Comparison of ENCODE assay signal across 8 cellular contexts in the genomic region with DNA sequence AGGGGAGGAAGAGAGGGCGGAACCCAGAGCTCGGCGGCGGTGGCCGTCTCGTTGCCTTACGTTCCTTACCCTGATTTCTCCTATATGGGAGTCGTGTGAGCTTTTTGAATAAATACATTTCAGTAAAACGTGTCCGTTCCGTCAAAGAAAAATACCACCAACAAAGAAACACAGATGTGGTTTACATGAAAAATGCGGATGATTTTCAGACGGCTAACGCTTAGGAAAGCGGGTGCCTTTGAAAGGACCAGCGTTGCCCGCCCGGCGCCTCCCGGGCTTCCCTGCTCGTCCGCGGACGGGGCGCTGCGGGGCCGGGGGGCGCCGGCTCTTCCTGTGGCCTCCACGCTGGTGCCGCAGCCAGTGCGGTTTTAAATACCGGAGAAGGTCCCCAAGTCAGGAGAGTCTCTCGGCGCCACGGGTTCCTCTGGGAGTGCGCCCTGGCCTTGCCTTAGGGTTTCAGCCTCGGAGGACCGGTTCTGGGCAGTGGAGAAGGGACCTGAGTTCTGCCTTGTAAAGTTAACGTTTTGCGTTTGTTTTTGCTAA. TPM values are rescaled to one million over a fixed set of nuclear protein-coding genes. Genes with fewer than 3 reads are reported as not detected.
DNase-seq lines count a peak whose midpoint lies in the region; ATAC-seq, FAIRE-seq and TF ChIP-seq lines count a peak whose summit lies in the region.

No MANE protein-coding gene starts in this region.

- H2AFZ ChIP-seq in OCI-LY3 (ENCODE audit: low read depth, low read length) (peak overlapping the region; percentile 7; the same call in 1 of the 2 replicates), osteoblast (ENCODE audit: low read length) (peak overlapping the region; percentile 76)

- H3K4me2 ChIP-seq in OCI-LY3 (ENCODE audit: low read length), result peak overlapping the region; percentile 80
- peak overlapping the region; percentile 94 for H3K4me2 ChIP-seq in osteoblast (ENCODE audit: insufficient read depth, low read length)

- intact Hi-C loops in Right ventricle myocardium inferior (cut with DNase I) (no loop called here), cardiac septum (cut with DNase I) (loop anchor here (2.0 kb wide), 1 partner anchor 33 kb away; the partner anchor contains the start of gene CHAMP1)
- intact Hi-C loops in activated T-helper 1 cell treated with anti-CD3 and anti-CD28 coated beads, Interleukin-12 subunit alpha, Interleukin-12 subunit beta, Interleukin-2, Interleukin-4 antibody, amounts not matched to agents 30 ng/mL and 10 ng/mL and 1 ng/mL, durations not matched to agents 14 hours and 24 hours and 36 hours (cut with micrococcal nuclease), result no loop called here

- peak overlapping the region; percentile 90 for H3K4me3 Mint-ChIP-seq in activated T-helper 1 cell treated with anti-CD3 and anti-CD28 coated beads, Interleukin-12 subunit alpha, Interleukin-12 subunit beta, Interleukin-2, Interleukin-4 antibody, amounts not matched to agents 30 ng/mL and 10 ng/mL and 1 ng/mL, durations not matched to agents 14 hours and 24 hours and 36 hours

- ATAC-seq in Right ventricle myocardium inferior, result peak; percentile 10
- ATAC-seq in HG03103 (IDR thresholded peaks at IDR 0.05; ENCODE audit: low read depth, unreplicated experiment), result peak; percentile 37
- ATAC-seq in upper lobe of left lung (ENCODE audit: low FRiP score in 2 of 2), result peak; percentile 16 to 44

- 0 to 1% methylated on average over 20 to 41 of the region's 41 CpGs for WGBS in upper lobe of left lung, 2 donors

- TF ChIP-seq EP300 in upper lobe of left lung (IDR thresholded peaks at IDR 0.05), result no peak

- H3K4me3 ChIP-seq in OCI-LY3 (ENCODE audit: low read length), result peak overlapping the region; percentile 80
- H3K4me3 ChIP-seq in osteoblast (ENCODE audit: insufficient read depth, low read length), result peak overlapping the region; percentile 92
- H3K4me3 ChIP-seq in upper lobe of left lung, result peak overlapping the region; percentile 35 to 79 (median 74)

- TF ChIP-seq POLR2A in upper lobe of left lung (IDR thresholded peaks at IDR 0.05), result no peak

- peaks cover 38% of the 10 kb centered on the region for H3K36me3 Mint-ChIP-seq in activated T-helper 1 cell treated with anti-CD3 and anti-CD28 coated beads, Interleukin-12 subunit alpha, Interleukin-12 subunit beta, Interleukin-2, Interleukin-4 antibody, amounts not matched to agents 30 ng/mL and 10 ng/mL and 1 ng/mL, durations not matched to agents 14 hours and 24 hours and 36 hours (ENCODE audit: low read depth)

- peak; percentile 71 for DNase-seq in Right ventricle myocardium inferior (ENCODE audit: missing footprints)
- DNase-seq in cardiac septum (ENCODE audit: low spot score), result no peak
- DNase-seq in activated T-helper 1 cell treated with anti-CD3 and anti-CD28 coated beads, Interleukin-12 subunit alpha, Interleukin-12 subunit beta, Interleukin-2, Interleukin-4 antibody, amounts not matched to agents 30 ng/mL and 10 ng/mL and 1 ng/mL, durations not matched to agents 14 hours and 24 hours and 36 hours (ENCODE audit: low spot score), result peak; percentile 26
- peak; percentile 48 to 60 for DNase-seq in frontal cortex (ENCODE audit: low spot score in 2 of 2)
- peak; percentile 86 for DNase-seq in osteoblast (ENCODE audit: insufficient read length, low spot score, missing footprints)
- DNase-seq in upper lobe of left lung, result peak; percentile 35 to 90

- H3K36me3 ChIP-seq in OCI-LY3 (replicated peaks; ENCODE audit: low read depth, low read length), result peaks cover 27% of the 10 kb centered on the region
- peaks cover 32% of the 10 kb centered on the region for H3K36me3 ChIP-seq in osteoblast (ENCODE audit: insufficient read depth, low read length)
- H3K36me3 ChIP-seq in upper lobe of left lung, result peaks cover 0 to 31% (median 11%) of the 10 kb centered on the region in 4 donors

- no peaks in the 10 kb centered on the region for H3K9me3 Mint-ChIP-seq in activated T-helper 1 cell treated with anti-CD3 and anti-CD28 coated beads, Interleukin-12 subunit alpha, Interleukin-12 subunit beta, Interleukin-2, Interleukin-4 antibody, amounts not matched to agents 30 ng/mL and 10 ng/mL and 1 ng/mL, durations not matched to agents 14 hours and 24 hours and 36 hours

- no peaks in the 10 kb centered on the region for H3K27me3 ChIP-seq in OCI-LY3 (ENCODE audit: low read depth, low read length)
- H3K27me3 ChIP-seq in osteoblast (ENCODE audit: insufficient read depth, low read length), result no peaks in the 10 kb centered on the region
- H3K27me3 ChIP-seq in upper lobe of left lung, result no peaks in the 10 kb centered on the region

- no peak for TF ChIP-seq CTCF in OCI-LY3 (IDR thresholded peaks at IDR 0.05; ENCODE audit: low read depth, low read length)
- no peak for TF ChIP-seq CTCF in osteoblast (IDR thresholded peaks at IDR 0.05; ENCODE audit: extremely low read depth, low read depth, low read length)
- TF ChIP-seq CTCF in upper lobe of left lung (IDR thresholded peaks at IDR 0.05), result peak in 1 of 6 experiments; percentile 7

- H3K79me2 ChIP-seq in OCI-LY3 (ENCODE audit: low read length), result peaks cover 31% of the 10 kb centered on the region
- H3K79me2 ChIP-seq in osteoblast (ENCODE audit: insufficient read depth, low read length), result peaks cover 37% of the 10 kb centered on the region

- peak overlapping the region; percentile 87 for H3K27ac Mint-ChIP-seq in activated T-helper 1 cell treated with anti-CD3 and anti-CD28 coated beads, Interleukin-12 subunit alpha, Interleukin-12 subunit beta, Interleukin-2, Interleukin-4 antibody, amounts not matched to agents 30 ng/mL and 10 ng/mL and 1 ng/mL, durations not matched to agents 14 hours and 24 hours and 36 hours

- H3K9me3 ChIP-seq in OCI-LY3 (ENCODE audit: insufficient read depth, low read length) (no peaks in the 10 kb centered on the region), osteoblast (ENCODE audit: low read depth, low read length) (no peaks in the 10 kb centered on the region), upper lobe of left lung (no peaks in the 10 kb centered on the region)

- H3K27ac ChIP-seq in OCI-LY3 (ENCODE audit: low read length) (peak overlapping the region; percentile 67), osteoblast (ENCODE audit: low read depth, low read length) (peak overlapping the region; percentile 91), upper lobe of left lung (peak overlapping the region; percentile 95 to 99 (median 97))

- H3K9ac ChIP-seq in OCI-LY3 (ENCODE audit: low read length), result peak overlapping the region; percentile 85

- H4K20me1 ChIP-seq in OCI-LY3 (ENCODE audit: insufficient read depth, low read length) (0 out of 2 replicates have a peak, but pooled peaks cover 4% of the 10 kb centered on the region), osteoblast (ENCODE audit: insufficient read depth, low read length) (no peaks in the 10 kb centered on the region)

- no peak for FAIRE-seq in frontal cortex (lab: Jason Lieb, UNC)

- peaks cover 19% of the 10 kb centered on the region for H3K4me1 ChIP-seq in OCI-LY3 (ENCODE audit: low read length)
- H3K4me1 ChIP-seq in osteoblast (ENCODE audit: insufficient read depth, low read length), result peaks cover 48% of the 10 kb centered on the region
- peaks cover 17 to 29% (median 21%) of the 10 kb centered on the region in 4 donors for H3K4me1 ChIP-seq in upper lobe of left lung

- peaks cover 56% of the 10 kb centered on the region for H3K4me1 Mint-ChIP-seq in activated T-helper 1 cell treated with anti-CD3 and anti-CD28 coated beads, Interleukin-12 subunit alpha, Interleukin-12 subunit beta, Interleukin-2, Interleukin-4 antibody, amounts not matched to agents 30 ng/mL and 10 ng/mL and 1 ng/mL, durations not matched to agents 14 hours and 24 hours and 36 hours (ENCODE audit: low read depth)

- H3K27me3 Mint-ChIP-seq in activated T-helper 1 cell treated with anti-CD3 and anti-CD28 coated beads, Interleukin-12 subunit alpha, Interleukin-12 subunit beta, Interleukin-2, Interleukin-4 antibody, amounts not matched to agents 30 ng/mL and 10 ng/mL and 1 ng/mL, durations not matched to agents 14 hours and 24 hours and 36 hours (ENCODE audit: insufficient read depth), result no peaks in the 10 kb centered on the region

RNA-seq across cellular contexts. Expression of gene UPF3A, which starts 0.8 kb away (rescaled TPM):
- total RNA-seq in Right ventricle myocardium inferior, result 19.3 TPM
- total RNA-seq in cardiac septum, result 28.8 TPM
- 45.9 and 48.3 TPM in 2 replicates for total RNA-seq in activated T-helper 1 cell treated with anti-CD3 and anti-CD28 coated beads, Interleukin-12 subunit alpha, Interleukin-12 subunit beta, Interleukin-2, Interleukin-4 antibody, amounts not matched to agents 30 ng/mL and 10 ng/mL and 1 ng/mL, durations not matched to agents 14 hours and 24 hours and 36 hours
- total RNA-seq in frontal cortex, result 43.6 TPM
- 25.0 and 28.9 TPM in 2 replicates for total RNA-seq in osteoblast
- 100 to 1,000 TPM in 1 of 6 donors, 10 to 100 TPM in 5; 27.5 to 117 (median 48.6) TPM for total RNA-seq in upper lobe of left lung

RNA-seq across cellular contexts. Expression of gene CHAMP1, which starts 32.1 kb away (rescaled TPM):
- 7.7 TPM for total RNA-seq in Right ventricle myocardium inferior
- total RNA-seq in cardiac septum, result 11.2 TPM
- total RNA-seq in activated T-helper 1 cell treated with anti-CD3 and anti-CD28 coated beads, Interleukin-12 subunit alpha, Interleukin-12 subunit beta, Interleukin-2, Interleukin-4 antibody, amounts not matched to agents 30 ng/mL and 10 ng/mL and 1 ng/mL, durations not matched to agents 14 hours and 24 hours and 36 hours, result 40.5 and 42.3 TPM in 2 replicates
- total RNA-seq in frontal cortex, result 7.7 TPM
- 9.4 and 10.3 TPM in 2 replicates for total RNA-seq in osteoblast
- total RNA-seq in upper lobe of left lung, result 10 to 100 TPM in 5 of 6 donors, 1 to 10 TPM in 1; 4.6 to 22.4 (median 18.0) TPM

RNA-seq across cellular contexts. Expression of gene CDC16, which starts 47.5 kb away (rescaled TPM):
- total RNA-seq in Right ventricle myocardium inferior (36.7 TPM), cardiac septum (32.0 TPM), frontal cortex (40.8 TPM), osteoblast (82.2 and 85.7 TPM in 2 replicates), upper lobe of left lung (100 to 1,000 TPM in 1 of 6 donors, 10 to 100 TPM in 5; 46.6 to 123 (median 58.3) TPM)
- total RNA-seq in activated T-helper 1 cell treated with anti-CD3 and anti-CD28 coated beads, Interleukin-12 subunit alpha, Interleukin-12 subunit beta, Interleukin-2, Interleukin-4 antibody, amounts not matched to agents 30 ng/mL and 10 ng/mL and 1 ng/mL, durations not matched to agents 14 hours and 24 hours and 36 hours, result 91.4 and 93.2 TPM in 2 replicates
